25 cellular contexts compared by ENCODE assay signal in the genomic region with DNA sequence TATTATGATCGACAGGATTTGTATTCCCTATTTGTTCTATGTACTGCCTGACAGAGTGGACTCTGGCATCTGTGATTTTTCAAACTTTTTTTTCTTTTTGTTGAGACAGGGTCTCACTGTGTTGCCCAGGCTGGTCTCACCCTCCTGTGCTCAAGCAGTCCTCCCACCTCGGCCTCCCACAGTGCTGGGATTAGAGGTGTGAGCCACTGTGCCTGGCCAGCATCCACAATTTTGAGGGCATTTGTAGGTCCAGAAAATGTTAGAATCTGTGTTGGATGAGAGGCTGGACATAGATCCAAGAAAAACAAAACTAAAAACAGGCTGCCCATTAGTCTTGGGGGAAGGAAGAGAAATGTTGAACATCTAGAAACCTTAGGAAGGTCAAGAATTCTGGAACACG. TPM values are rescaled to one million over a fixed set of nuclear protein-coding genes. Genes with fewer than 3 reads are reported as not detected.
DNase-seq lines count a peak whose midpoint lies in the region; ATAC-seq, FAIRE-seq and TF ChIP-seq lines count a peak whose summit lies in the region.
"Had no signal": no experiment of that assay in that cellular context is flagged by ENCODE, and none has a peak within 500 bp of the region (broad histone marks: within the 10 kb centered on the region; RNA-seq: fewer than 3 reads in every experiment).

No MANE protein-coding gene starts in this region.

- no peaks in the 10 kb centered on the region for H3K27me3 ChIP-seq in HepG2 (ENCODE audit: control insufficient read depth in 1 of 2, insufficient read depth in 2 of 2, low read length in 2 of 2)
- H3K27me3 ChIP-seq in right lobe of liver: no peaks in the 10 kb centered on the region
- H3K27me3 ChIP-seq in H9 (ENCODE audit: insufficient read depth, low read length): no peaks in the 10 kb centered on the region
- H3K27me3 ChIP-seq: breast epithelium, esophagus squamous epithelium, upper lobe of right lung had no signal

- DNase-seq in HepG2 (ENCODE audit: low spot score): no peak
- DNase-seq in right lobe of liver: no peak
- no peak for DNase-seq in WTC11 (ENCODE audit: low spot score)
- DNase-seq in left lobe of liver (ENCODE audit: low spot score): no peak
- DNase-seq in medulla oblongata (ENCODE audit: extremely low spot score): no peak
- no peak for DNase-seq in activated CD4-positive, CD25-positive, alpha-beta regulatory T cell treated with anti-CD3 and anti-CD28 coated beads, Interleukin-2, amount 50 U/mL, for 72 hours
- no peak for DNase-seq in H9
- DNase-seq in central memory CD4-positive, alpha-beta T cell: no peak
- DNase-seq: activated CD4-positive, alpha-beta T cell treated with anti-CD3 and anti-CD28 coated beads, Interleukin-2, amount 10 ng/mL, durations not matched to agents 7 days and 5 days; cortex of kidney; DMS79; endodermal cell; esophagus squamous epithelium; Karpas-422; kidney; NCI-H2171; NCI-H524 treated with DMSO at 0.1 percent for 48 hours; NK-92 treated with Interleukin-12 subunit alpha and Interleukin-12 subunit beta, amount 100 ng/mL, for 24 hours; small intestine; stimulated activated CD4-positive, alpha-beta T cell treated with anti-CD3 and anti-CD28 coated beads, Interleukin-2, amount 100 ng/mL, for 24 hours; upper lobe of right lung had no signal

- H3K9me3 ChIP-seq in HepG2 (ENCODE audit: low read length): no peaks in the 10 kb centered on the region
- H3K9me3 ChIP-seq in right lobe of liver: no peaks in the 10 kb centered on the region
- H3K9me3 ChIP-seq in H9 (ENCODE audit: control insufficient read depth, low read depth, low read length): no peaks in the 10 kb centered on the region
- H3K9me3 ChIP-seq: breast epithelium, esophagus squamous epithelium, upper lobe of right lung had no signal

- H4K20me1 ChIP-seq in HepG2 (ENCODE audit: insufficient read depth, low read length) (no peaks in the 10 kb centered on the region), H9 (ENCODE audit: control insufficient read depth, insufficient read depth, insufficient read length) (no peaks in the 10 kb centered on the region)

- TF ChIP-seq RAD21 in HepG2 (CRISPR knock-in tag; IDR thresholded peaks at IDR 0.05): no peak

- no peak overlapping the region for H2BK15ac ChIP-seq in H9 (ENCODE audit: low read depth, low read length)

- H2AK5ac ChIP-seq in H9 (ENCODE audit: insufficient read length, low read length): no peak overlapping the region

- no TSS peak for BruUV-seq in HepG2 (replicated peaks; lab: Mats Ljungman, UMichigan)

- FAIRE-seq in HepG2 (lab: Jason Lieb, UNC): no peak
- FAIRE-seq: H1, kidney, small intestine had no signal

- H3K9me3 Mint-ChIP-seq in WTC11: no peaks in the 10 kb centered on the region
- no peaks in the 10 kb centered on the region for H3K9me3 Mint-ChIP-seq in H9
- H3K9me3 Mint-ChIP-seq: activated CD4-positive, alpha-beta T cell treated with anti-CD3 and anti-CD28 coated beads, Interleukin-2, amount 10 ng/mL, durations not matched to agents 7 days and 5 days; activated naive CD4-positive, alpha-beta T cell treated with anti-CD3 and anti-CD28 coated beads, Interleukin-2, amount 50 U/mL, for 72 hours; activated T-helper 1 cell treated with anti-CD3 and anti-CD28 coated beads, Interleukin-12 subunit alpha, Interleukin-12 subunit beta, Interleukin-2, Interleukin-4 antibody, amounts not matched to agents 30 ng/mL and 10 ng/mL and 1 ng/mL, durations not matched to agents 14 hours and 24 hours and 36 hours; endodermal cell had no signal

- no peak overlapping the region for H2BK5ac ChIP-seq in H9 (ENCODE audit: insufficient read length, low read length)

- intact Hi-C loops in HepG2 (cut with micrococcal nuclease; ENCODE audit: unreplicated experiment) (no loop called here), right lobe of liver (cut with DNase I) (no loop called here)

- no peak overlapping the region for H3K4me2 ChIP-seq in HepG2 (ENCODE audit: low read depth, low read length)
- no peak overlapping the region for H3K4me2 ChIP-seq in H9 (ENCODE audit: insufficient read depth, insufficient read length, low read length)

- H3K23me2 ChIP-seq in H9 (ENCODE audit: insufficient read length, low read depth, low read length, poor library complexity, severe bottlenecking): no peaks in the 10 kb centered on the region

- POLR2A ChIA-PET in HepG2 (lab: Yijun Ruan, JAX): no interaction called here
- POLR2A ChIA-PET in WTC11 (lab: Charles Lee): no interaction called here

- no peak overlapping the region for H3K9ac ChIP-seq in HepG2 (ENCODE audit: insufficient read depth, low read depth, low read length)
- H3K9ac ChIP-seq in H9 (ENCODE audit: extremely low read depth, insufficient read length, low read length): no peak overlapping the region

- no peak overlapping the region for H3K56ac ChIP-seq in H9 (ENCODE audit: insufficient read length, low read depth, low read length)

- ATAC-seq in HepG2 (no peak), right lobe of liver (no peak), WTC11 (no peak), left lobe of liver (peak; percentile 15)
- ATAC-seq: activated naive CD4-positive, alpha-beta T cell treated with anti-CD3 and anti-CD28 coated beads, Interleukin-2, amount 50 U/mL, for 72 hours; upper lobe of right lung had no signal

- no peak overlapping the region for H3K23ac ChIP-seq in H9 (ENCODE audit: insufficient read length, low read depth, low read length)

- no peak overlapping the region for H3K4ac ChIP-seq in H9 (ENCODE audit: low read depth, low read length)

- H3K36me3 ChIP-seq in HepG2 (replicated peaks in 1 of 2; ENCODE audit: control insufficient read depth in 1 of 2, insufficient read depth in 2 of 2, low read length in 2 of 2) (peaks cover 5 to 24% of the 10 kb centered on the region in 2 experiments; a peak in 3 of 5 replicates), right lobe of liver (peaks cover 0 to 12% (median 0%) of the 10 kb centered on the region in 4 donors)
- H3K36me3 ChIP-seq: breast epithelium had no signal

- H2BK20ac ChIP-seq in H9 (ENCODE audit: low read depth, low read length, poor library complexity, severe bottlenecking): no peak overlapping the region

- H3K18ac ChIP-seq in H9 (ENCODE audit: insufficient read length, low read depth, low read length): no peak overlapping the region

- H3K4me1 ChIP-seq in HepG2 (ENCODE audit: insufficient read depth, low read length) (peaks cover 81% of the 10 kb centered on the region), right lobe of liver (peaks cover 0 to 47% (median 15%) of the 10 kb centered on the region in 4 donors), H9 (ENCODE audit: insufficient read depth, low read length) (no peaks in the 10 kb centered on the region)
- H3K4me1 ChIP-seq: breast epithelium, upper lobe of right lung had no signal

- H3K79me2 ChIP-seq in HepG2 (ENCODE audit: insufficient read depth, low read length) (no peaks in the 10 kb centered on the region), H9 (ENCODE audit: insufficient read depth, low read length) (no peaks in the 10 kb centered on the region)

- no peak overlapping the region for H2BK12ac ChIP-seq in H9 (ENCODE audit: insufficient read length, low read depth, low read length)

- CTCF ChIA-PET in HepG2 (lab: Yijun Ruan, JAX; ENCODE audit: low intra/inter-chr PET ratio, low total read pairs) (no interaction called here), WTC11 (lab: Charles Lee) (interaction anchor here (0.6 kb wide), 1 partner anchor 261 kb away, joined by 3 read pairs; no protein-coding TSS in a partner anchor)

- TF ChIP-seq EP300 in HepG2 (IDR thresholded peaks at IDR 0.05; ENCODE audit: low read depth in 2 of 2, low read length in 2 of 2) (no peak), HepG2 (CRISPR knock-in tag; IDR thresholded peaks at IDR 0.05; ENCODE audit: borderline replicate concordance) (no peak)

- no peak overlapping the region for H3K14ac ChIP-seq in H9 (ENCODE audit: insufficient read depth, low read length)

- TF ChIP-seq POLR2A in HepG2 (IDR thresholded peaks at IDR 0.05; ENCODE audit: insufficient read depth in 1 of 2, low read depth in 2 of 2, low read length in 2 of 2) (no peak), right lobe of liver (IDR thresholded peaks at IDR 0.05) (no peak)

- H2BK120ac ChIP-seq in H9 (ENCODE audit: low read depth, low read length, poor library complexity, severe bottlenecking): no peak overlapping the region

- in situ Hi-C loops in HepG2 (cut with HindIII; ENCODE audit: extremely low pct_ligation_motif_present, low pct_unique_long_range_greater_than_20kb): no loop called here

- H3K79me1 ChIP-seq in H9 (ENCODE audit: insufficient read depth, low read depth, low read length, poor library complexity, severe bottlenecking): no peaks in the 10 kb centered on the region

- H3K27ac ChIP-seq in HepG2 (ENCODE audit: extremely low read length, insufficient read depth, low read length): peak overlapping the region; percentile 62
- no peak overlapping the region for H3K27ac ChIP-seq in right lobe of liver
- no peak overlapping the region for H3K27ac ChIP-seq in H9 (ENCODE audit: insufficient read length, low read depth, low read length)
- H3K27ac ChIP-seq: breast epithelium, esophagus squamous epithelium, upper lobe of right lung had no signal

- WGBS in HepG2 (ENCODE audit: low lambda C conversion rate): 56% methylated on average over 3 of the region's 3 CpGs
- WGBS in right lobe of liver (ENCODE audit: insufficient coverage, low coverage, low lambda C conversion rate, missing lambda C conversion rate): 29% methylated on average over 3 of the region's 3 CpGs
- WGBS in H9 (ENCODE audit: extremely low coverage, insufficient read length, low lambda C conversion rate): no CpG with 5 or more reads among the region's 3 CpGs

- no peak overlapping the region for H4K91ac ChIP-seq in H9 (ENCODE audit: insufficient read length, low read depth, low read length)

- TF ChIP-seq CTCF in HepG2 (CRISPR knock-in tag; IDR thresholded peaks at IDR 0.05) (no peak), right lobe of liver (IDR thresholded peaks at IDR 0.05) (no peak), WTC11 (IDR thresholded peaks at IDR 0.05) (no peak), H9 (conservative IDR thresholded peaks at IDR 0.05) (no peak)

- H3K27ac Mint-ChIP-seq in WTC11 (no peak overlapping the region), H9 (no peak overlapping the region)
- H3K27ac Mint-ChIP-seq: activated CD4-positive, alpha-beta T cell treated with anti-CD3 and anti-CD28 coated beads, Interleukin-2, amount 10 ng/mL, durations not matched to agents 7 days and 5 days; activated naive CD4-positive, alpha-beta T cell treated with anti-CD3 and anti-CD28 coated beads, Interleukin-2, amount 50 U/mL, for 72 hours; activated T-helper 1 cell treated with anti-CD3 and anti-CD28 coated beads, Interleukin-12 subunit alpha, Interleukin-12 subunit beta, Interleukin-2, Interleukin-4 antibody, amounts not matched to agents 30 ng/mL and 10 ng/mL and 1 ng/mL, durations not matched to agents 14 hours and 24 hours and 36 hours; endodermal cell had no signal

- no peak overlapping the region for H3T11ph ChIP-seq in H9 (ENCODE audit: low read length)

- H3K36me3 Mint-ChIP-seq in WTC11 (peaks cover 25% of the 10 kb centered on the region), H9 (ENCODE audit: insufficient read depth in 1 of 3, low read depth in 3 of 3) (peaks cover 5 to 55% (median 48%) of the 10 kb centered on the region in 3 experiments; a peak in 6 of 7 replicates)

- no peak overlapping the region for H4K5ac ChIP-seq in H9 (ENCODE audit: insufficient read length, low read depth, low read length)

- H3K4me1 Mint-ChIP-seq in WTC11: no peaks in the 10 kb centered on the region
- no peaks in the 10 kb centered on the region for H3K4me1 Mint-ChIP-seq in H9

- H4K8ac ChIP-seq in H9 (replicated peaks; ENCODE audit: insufficient read length, low read depth, low read length): no peak overlapping the region

- H3K4me3 ChIP-seq in HepG2 (replicated peaks in 1 of 3; ENCODE audit: insufficient read depth in 1 of 3, low read depth in 2 of 3, low read length in 3 of 3): no peak overlapping the region
- H3K4me3 ChIP-seq in right lobe of liver: no peak overlapping the region
- H3K4me3 ChIP-seq: breast epithelium, esophagus squamous epithelium, upper lobe of right lung had no signal

- H3K27me3 Mint-ChIP-seq in WTC11 (ENCODE audit: low read depth) (no peaks in the 10 kb centered on the region), H9 (ENCODE audit: low read depth) (no peaks in the 10 kb centered on the region)
- H3K27me3 Mint-ChIP-seq: activated CD4-positive, alpha-beta T cell treated with anti-CD3 and anti-CD28 coated beads, Interleukin-2, amount 10 ng/mL, durations not matched to agents 7 days and 5 days had no signal

- H2AFZ ChIP-seq in HepG2 (ENCODE audit: low read length) (no peak overlapping the region), H9 (ENCODE audit: low read length) (no peak overlapping the region)

- H3K4me3 Mint-ChIP-seq in WTC11 (no peak overlapping the region), H9 (no peak overlapping the region)
- H3K4me3 Mint-ChIP-seq: activated CD4-positive, alpha-beta T cell treated with anti-CD3 and anti-CD28 coated beads, Interleukin-2, amount 10 ng/mL, durations not matched to agents 7 days and 5 days; activated T-helper 1 cell treated with anti-CD3 and anti-CD28 coated beads, Interleukin-12 subunit alpha, Interleukin-12 subunit beta, Interleukin-2, Interleukin-4 antibody, amounts not matched to agents 30 ng/mL and 10 ng/mL and 1 ng/mL, durations not matched to agents 14 hours and 24 hours and 36 hours; endodermal cell had no signal

RNA-seq across cellular contexts. Expression of a gene that starts 34.3 kb away (rescaled TPM):
- total RNA-seq in HepG2 (2016; rRNA removed; fragmentation: Illumina TruSeq; extraction: Trizol) (19.0 and 25.0 TPM in 2 replicates), right lobe of liver (10 to 100 TPM; 33.2 to 50.1 (median 38.0) TPM), WTC11 (2021) (44.3 to 48.4 TPM (median 44.6 TPM) in 3 replicates), left lobe of liver (40.7 TPM), H9 (2021) (52.6 and 60.8 TPM in 2 replicates)
- total RNA-seq in HepG2 (2016; cell fraction: cytosol; rRNA removed; fragmentation: Illumina TruSeq; extraction: Trizol; ENCODE audit: low read depth): 12.3 and 14.8 TPM in 2 replicates
- total RNA-seq in HepG2 (2016; cell fraction: insoluble cytoplasmic fraction; rRNA removed; fragmentation: Illumina TruSeq; extraction: Trizol): 14.5 and 23.0 TPM in 2 replicates
- 15.7 and 16.0 TPM in 2 replicates for total RNA-seq in HepG2 (2016; cell fraction: membrane; rRNA removed; fragmentation: Illumina TruSeq; extraction: Trizol)
- 26.9 and 32.2 TPM in 2 replicates for total RNA-seq in HepG2 (2016; cell fraction: nucleus; rRNA removed; fragmentation: Illumina TruSeq; extraction: Trizol)
- 15.7 and 17.6 TPM in 2 replicates for polyA plus RNA-seq in HepG2 (2011; rRNA removed)
- polyA plus RNA-seq in HepG2 (2011; cell fraction: cytosol; rRNA removed): 9.8 and 13.8 TPM in 2 replicates
- 13.8 and 17.5 TPM in 2 replicates for polyA plus RNA-seq in HepG2 (2011; cell fraction: nucleus; rRNA removed)
- 11.1 and 12.6 TPM in 2 replicates for polyA plus RNA-seq in HepG2 (2012)
- 2.8 and 3.4 TPM in 2 replicates for polyA plus RNA-seq in HepG2 (2016; cell fraction: cytosol; fragmentation: Illumina TruSeq; extraction: Trizol; ENCODE audit: low read depth)
- polyA plus RNA-seq in HepG2 (2016; cell fraction: insoluble cytoplasmic fraction; fragmentation: Illumina TruSeq; extraction: Trizol; ENCODE audit: low read depth): 10.4 TPM in 2 replicates
- 5.2 and 6.0 TPM in 2 replicates for polyA plus RNA-seq in HepG2 (2016; cell fraction: membrane; fragmentation: Illumina TruSeq; extraction: Trizol; ENCODE audit: low read depth)
- 32.2 and 33.8 TPM in 2 replicates for polyA plus RNA-seq in HepG2 (2016; cell fraction: nucleus; fragmentation: Illumina TruSeq; extraction: Trizol; ENCODE audit: insufficient read depth, low read depth)
- 32.9 and 47.1 TPM in 2 replicates for polyA minus RNA-seq in HepG2 (2011; rRNA and poly(A)+ RNA removed; ENCODE audit: low replicate concordance)
- 17.3 and 21.5 TPM in 2 replicates for polyA minus RNA-seq in HepG2 (2011; cell fraction: cytosol; rRNA and poly(A)+ RNA removed)
- 37.6 and 39.2 TPM in 2 replicates for polyA minus RNA-seq in HepG2 (2011; cell fraction: nucleus; rRNA and poly(A)+ RNA removed)

RNA-seq across cellular contexts. Expression of a gene that starts 38.3 kb away (rescaled TPM):
- 168 and 177 TPM in 2 replicates for total RNA-seq in HepG2 (2016; rRNA removed; fragmentation: Illumina TruSeq; extraction: Trizol)
- 166 and 201 TPM in 2 replicates for total RNA-seq in HepG2 (2016; cell fraction: cytosol; rRNA removed; fragmentation: Illumina TruSeq; extraction: Trizol; ENCODE audit: low read depth)
- 178 and 182 TPM in 2 replicates for total RNA-seq in HepG2 (2016; cell fraction: insoluble cytoplasmic fraction; rRNA removed; fragmentation: Illumina TruSeq; extraction: Trizol)
- total RNA-seq in HepG2 (2016; cell fraction: membrane; rRNA removed; fragmentation: Illumina TruSeq; extraction: Trizol): 211 and 254 TPM in 2 replicates
- total RNA-seq in HepG2 (2016; cell fraction: nucleus; rRNA removed; fragmentation: Illumina TruSeq; extraction: Trizol): 58.9 and 64.6 TPM in 2 replicates
- 95.3 and 98.9 TPM in 2 replicates for polyA plus RNA-seq in HepG2 (2011; rRNA removed)
- polyA plus RNA-seq in HepG2 (2011; cell fraction: cytosol; rRNA removed): 107 and 123 TPM in 2 replicates
- 40.3 and 45.6 TPM in 2 replicates for polyA plus RNA-seq in HepG2 (2011; cell fraction: nucleus; rRNA removed)
- polyA plus RNA-seq in HepG2 (2012): 117 and 152 TPM in 2 replicates
- polyA plus RNA-seq in HepG2 (2016; cell fraction: cytosol; fragmentation: Illumina TruSeq; extraction: Trizol; ENCODE audit: low read depth): 235 and 300 TPM in 2 replicates
- 237 and 249 TPM in 2 replicates for polyA plus RNA-seq in HepG2 (2016; cell fraction: insoluble cytoplasmic fraction; fragmentation: Illumina TruSeq; extraction: Trizol; ENCODE audit: low read depth)
- 271 and 309 TPM in 2 replicates for polyA plus RNA-seq in HepG2 (2016; cell fraction: membrane; fragmentation: Illumina TruSeq; extraction: Trizol; ENCODE audit: low read depth)
- 131 and 135 TPM in 2 replicates for polyA plus RNA-seq in HepG2 (2016; cell fraction: nucleus; fragmentation: Illumina TruSeq; extraction: Trizol; ENCODE audit: insufficient read depth, low read depth)
- polyA minus RNA-seq in HepG2 (2011; rRNA and poly(A)+ RNA removed; ENCODE audit: low replicate concordance): 47.4 and 68.6 TPM in 2 replicates
- 36.4 and 44.0 TPM in 2 replicates for polyA minus RNA-seq in HepG2 (2011; cell fraction: cytosol; rRNA and poly(A)+ RNA removed)
- 21.6 and 28.6 TPM in 2 replicates for polyA minus RNA-seq in HepG2 (2011; cell fraction: nucleus; rRNA and poly(A)+ RNA removed)
- 100 to 1,000 TPM; 165 to 375 (median 230) TPM for total RNA-seq in right lobe of liver
- 32.5 to 44.2 TPM (median 41.8 TPM) in 3 replicates for total RNA-seq in WTC11 (2021)
- total RNA-seq in left lobe of liver: 239 TPM
- 39.1 and 39.7 TPM in 2 replicates for total RNA-seq in H9 (2021)
